ENCODE assay signal across 8 cellular contexts in the genomic region with DNA sequence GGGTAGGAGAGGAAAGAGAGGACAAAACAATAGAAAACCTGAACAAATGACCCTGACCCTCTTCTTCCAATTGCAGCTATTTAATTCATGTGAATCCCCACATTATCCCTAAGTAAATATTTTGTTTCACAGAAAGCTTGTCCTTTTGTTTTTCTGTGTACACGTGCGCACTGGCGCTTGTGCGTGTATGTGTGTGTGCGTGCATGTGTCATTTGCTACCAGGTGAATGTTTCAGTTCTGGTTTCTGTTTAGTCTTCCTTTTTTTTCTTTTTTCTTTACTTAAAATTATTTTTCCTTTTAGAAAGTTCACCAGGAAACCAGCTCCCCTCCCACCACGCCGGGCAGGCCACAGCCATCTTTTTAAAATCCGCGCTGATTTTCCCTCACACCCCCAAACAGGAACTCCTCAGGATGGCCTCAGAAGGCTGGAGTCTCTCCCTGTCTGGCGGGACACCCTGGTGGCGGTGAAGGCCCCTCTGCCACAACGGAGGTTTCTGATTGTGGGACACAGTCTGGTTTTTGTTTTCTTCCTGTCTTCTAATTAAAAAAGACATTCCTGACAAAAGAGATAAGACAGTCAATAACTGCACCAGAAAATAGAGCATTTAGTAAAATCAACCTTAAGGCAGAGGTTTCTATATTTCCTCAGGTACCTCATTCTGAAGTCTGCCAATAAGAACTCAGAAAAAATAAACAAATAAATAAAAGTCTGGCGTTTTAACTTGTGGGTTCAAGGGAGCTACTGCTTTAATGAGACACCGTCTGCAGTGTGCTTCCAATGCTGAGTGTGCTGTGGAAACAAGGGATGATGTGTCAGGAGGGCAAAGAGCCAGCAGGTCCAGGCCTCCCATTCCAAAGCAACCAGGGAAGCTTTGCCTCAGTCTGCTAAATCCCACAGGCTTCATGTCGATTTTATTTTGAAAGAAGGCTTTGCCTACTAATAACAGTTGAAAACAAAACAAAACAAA.
DNase-seq lines count a peak whose midpoint lies in the region; ATAC-seq and TF ChIP-seq lines count a peak whose summit lies in the region.

No MANE protein-coding gene starts in this region.

- ATAC-seq in HG02763 (IDR thresholded peaks at IDR 0.05; ENCODE audit: unreplicated experiment) = peak; percentile 59
- ATAC-seq in HG02884 (IDR thresholded peaks at IDR 0.05; ENCODE audit: unreplicated experiment) = no peak
- no peak for ATAC-seq in HG03442 (IDR thresholded peaks at IDR 0.05; ENCODE audit: unreplicated experiment)

- TF ChIP-seq CTCF in VCaP (conservative IDR thresholded peaks at IDR 0.05) = no peak

- DNase-seq in NCI-H1417 (lab: John Stamatoyannopoulos, UW) (peak in 2 of 3 experiments; percentile 45 to 71), NCI-H1417 treated with DMSO at 0.1 percent for 48 hours (lab: John Stamatoyannopoulos, UW) (no peak), non-pigmented ciliary epithelial cell (ENCODE audit: low read depth) (peak; percentile 30), 8988T (no peak)

- H3K27ac ChIP-seq in VCaP = peak overlapping the region; percentile 4; the same call in 1 of the 2 replicates

Comparison
In these comparisons a context has a peak if more than half of its experiments do, and no peak if none do; other contexts are left out.
1. DNase-seq: peak in NCI-H1417 (2 of 3) and non-pigmented ciliary epithelial cell (single experiment); none in NCI-H1417 treated with DMSO at 0.1 percent for 48 hours (single experiment) and 8988T (single experiment).